22 cellular contexts compared by ENCODE assay signal in the genomic region with DNA sequence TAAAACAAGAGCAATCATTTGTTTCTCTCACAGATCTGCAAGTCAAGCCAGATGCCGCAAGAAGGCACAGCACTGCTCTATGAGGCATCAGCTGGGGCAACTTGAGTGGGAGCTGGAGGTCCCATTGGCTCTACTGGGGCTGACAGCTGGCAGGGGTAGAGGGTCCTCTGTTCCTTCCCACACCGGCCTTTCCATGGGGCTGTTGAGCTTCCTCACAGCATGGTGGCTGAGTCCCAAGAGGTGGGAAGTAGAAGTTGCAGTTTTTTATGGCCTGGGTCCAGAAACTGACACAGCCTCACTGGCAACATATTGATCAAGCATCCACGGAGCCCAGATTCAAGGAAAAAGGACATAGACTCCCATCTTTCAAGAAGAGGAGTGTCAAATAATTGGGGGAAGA. TPM values are rescaled to one million over a fixed set of nuclear protein-coding genes. Genes with fewer than 3 reads are reported as not detected.
A peak's percentile ranks its signal among the peaks of the same experiment; 100 is the strongest.
DNase-seq lines count a peak whose midpoint lies in the region; ATAC-seq, FAIRE-seq and TF ChIP-seq lines count a peak whose summit lies in the region.
"Had no signal": no experiment of that assay in that cellular context is flagged by ENCODE, and none has a peak within 500 bp of the region (broad histone marks: within the 10 kb centered on the region; RNA-seq: fewer than 3 reads in every experiment).

No MANE protein-coding gene starts in this region.

- POLR2A ChIA-PET in HepG2 (lab: Yijun Ruan, JAX) = no interaction called here
- POLR2A ChIA-PET in PC-9 (lab: Charles Lee; ENCODE audit: unreplicated experiment) = no interaction called here

- WGBS in HepG2 (ENCODE audit: low lambda C conversion rate) = 67% methylated on average over 3 of the region's 3 CpGs
- WGBS in right lobe of liver (ENCODE audit: insufficient coverage, low coverage, low lambda C conversion rate, missing lambda C conversion rate) = 100% methylated on average over 1 of the region's 3 CpGs
- WGBS in gastroesophageal sphincter (ENCODE audit: low coverage in 1 of 2), 2 donors = 75% methylated on average over 1 of the region's 3 CpGs; no CpG with 5 or more reads in 1 of the 2 donors

- H3K27ac ChIP-seq in HepG2 (ENCODE audit: extremely low read length, insufficient read depth, low read length) (no peak overlapping the region), right lobe of liver (no peak overlapping the region), PC-9 (peak overlapping the region; percentile 59; the same call in 1 of the 2 replicates), epithelial cell of prostate (peak overlapping the region; percentile 2), brain microvascular endothelial cell (no peak overlapping the region), gastroesophageal sphincter (no peak overlapping the region)
- H3K27ac ChIP-seq: BLaER1 had no signal

- no TSS peak for BruUV-seq in HepG2 (replicated peaks; lab: Mats Ljungman, UMichigan)
- no TSS peak for BruUV-seq in PC-9 (replicated peaks; lab: Mats Ljungman, UMichigan)

- no peaks in the 10 kb centered on the region for H3K9me2 ChIP-seq in PC-9 (ENCODE audit: insufficient read depth)

- H3K9me3 ChIP-seq in HepG2 (ENCODE audit: low read length) = 0 out of 2 replicates have a peak, but pooled peaks cover 6% of the 10 kb centered on the region
- H3K9me3 ChIP-seq in right lobe of liver = no peaks in the 10 kb centered on the region
- peaks cover 6% of the 10 kb centered on the region; the same call in 1 of the 2 replicates for H3K9me3 ChIP-seq in PC-9 (ENCODE audit: insufficient read depth, low read depth)
- peaks cover 0 to 8% (median 0%) of the 10 kb centered on the region in 3 donors for H3K9me3 ChIP-seq in gastroesophageal sphincter
- H3K9me3 ChIP-seq: HAP-1 had no signal

- H3K79me2 ChIP-seq in HepG2 (ENCODE audit: insufficient read depth, low read length) (no peaks in the 10 kb centered on the region), PC-9 (ENCODE audit: low read depth) (no peaks in the 10 kb centered on the region)

- H3F3A ChIP-seq in PC-9 (ENCODE audit: insufficient read depth, low read depth) = peaks cover 69% of the 10 kb centered on the region

- H2AFZ ChIP-seq in HepG2 (ENCODE audit: low read length) (no peak overlapping the region), PC-9 (no peak overlapping the region)

- intact Hi-C loops in HepG2 (cut with micrococcal nuclease; ENCODE audit: unreplicated experiment) (no loop called here), right lobe of liver (cut with DNase I) (no loop called here), PC-9 (cut with micrococcal nuclease; ENCODE audit: unreplicated experiment) (no loop called here)

- H3K9ac ChIP-seq in HepG2 (ENCODE audit: insufficient read depth, low read depth, low read length) = no peak overlapping the region
- H3K9ac ChIP-seq: BLaER1 had no signal

- no peaks in the 10 kb centered on the region for H3K36me3 ChIP-seq in HepG2 (replicated peaks in 1 of 2; ENCODE audit: control insufficient read depth in 1 of 2, insufficient read depth in 2 of 2, low read length in 2 of 2)
- H3K36me3 ChIP-seq in right lobe of liver = no peaks in the 10 kb centered on the region
- H3K36me3 ChIP-seq in PC-9 (ENCODE audit: low read depth) = no peaks in the 10 kb centered on the region
- H3K36me3 ChIP-seq in brain microvascular endothelial cell (replicated peaks) = no peaks in the 10 kb centered on the region
- H3K36me3 ChIP-seq in gastroesophageal sphincter = no peaks in the 10 kb centered on the region
- H3K36me3 ChIP-seq: BLaER1, HAP-1 had no signal

- no peak for TF ChIP-seq RAD21 in HepG2 (CRISPR knock-in tag; IDR thresholded peaks at IDR 0.05)

- in situ Hi-C loops in HepG2 (cut with HindIII; ENCODE audit: extremely low pct_ligation_motif_present, low pct_unique_long_range_greater_than_20kb) (no loop called here), brain microvascular endothelial cell (cut with HindIII; ENCODE audit: low pct_ligation_motif_present, low sequenced_read_pairs) (no loop called here)

- TF ChIP-seq CTCF in HepG2 (CRISPR knock-in tag; IDR thresholded peaks at IDR 0.05) = no peak
- TF ChIP-seq CTCF in right lobe of liver (IDR thresholded peaks at IDR 0.05) = no peak
- TF ChIP-seq CTCF in PC-9 (conservative IDR thresholded peaks at IDR 0.05) = no peak
- no peak for TF ChIP-seq CTCF in brain microvascular endothelial cell (IDR thresholded peaks at IDR 0.05; ENCODE audit: low read depth, low read length, missing control alignments)
- no peak for TF ChIP-seq CTCF in gastroesophageal sphincter (IDR thresholded peaks at IDR 0.05)

- H3K4me1 ChIP-seq in HepG2 (ENCODE audit: insufficient read depth, low read length) (peaks cover 73% of the 10 kb centered on the region), right lobe of liver (peaks cover 0 to 7% (median 3%) of the 10 kb centered on the region in 4 donors), PC-9 (replicated peaks; ENCODE audit: insufficient read depth) (peaks cover 60% of the 10 kb centered on the region), gastroesophageal sphincter (peaks cover 0 to 23% (median 5%) of the 10 kb centered on the region in 3 donors)
- H3K4me1 ChIP-seq: HAP-1 had no signal

- H3K4me3 ChIP-seq in HepG2 (replicated peaks in 1 of 3; ENCODE audit: insufficient read depth in 1 of 3, low read depth in 2 of 3, low read length in 3 of 3) (no peak overlapping the region), right lobe of liver (no peak overlapping the region), PC-9 (no peak overlapping the region), brain microvascular endothelial cell (ENCODE audit: low read depth, low read length) (no peak overlapping the region), gastroesophageal sphincter (no peak overlapping the region)
- H3K4me3 ChIP-seq: BLaER1, HAP-1 had no signal

- H4K20me1 ChIP-seq in HepG2 (ENCODE audit: insufficient read depth, low read length) (no peaks in the 10 kb centered on the region), PC-9 (ENCODE audit: insufficient read depth) (no peaks in the 10 kb centered on the region)
- H4K20me1 ChIP-seq: BLaER1 had no signal

- ATAC-seq in HepG2 (no peak), right lobe of liver (no peak), HG03469 (IDR thresholded peaks at IDR 0.05; ENCODE audit: unreplicated experiment) (no peak), gastroesophageal sphincter (no peak)

- DNase-seq in HepG2 (ENCODE audit: low spot score) (no peak), right lobe of liver (no peak), PC-9 (no peak), epithelial cell of prostate (ENCODE audit: low read depth, low spot score) (no peak), brain microvascular endothelial cell (no peak)
- DNase-seq: ACHN; CD4-positive, alpha-beta memory T cell; DMS53; GDM1; Kasumi-1; NCI-H1694 treated with DMSO at 0.1 percent for 48 hours; NCI-H2081 treated with DMSO at 0.1 percent for 48 hours; NCI-H446 treated with DMSO at 0.1 percent for 48 hours; OCI-M1; RPMI8226; SIG-M5; T-helper 1 cell had no signal

- H3K27me3 ChIP-seq in HepG2 (ENCODE audit: control insufficient read depth in 1 of 2, insufficient read depth in 2 of 2, low read length in 2 of 2) (peaks cover 3 to 10% of the 10 kb centered on the region in 2 experiments), right lobe of liver (no peaks in the 10 kb centered on the region), PC-9 (ENCODE audit: insufficient read depth, low read depth) (no peaks in the 10 kb centered on the region), brain microvascular endothelial cell (replicated peaks) (no peaks in the 10 kb centered on the region), gastroesophageal sphincter (no peaks in the 10 kb centered on the region)
- H3K27me3 ChIP-seq: BLaER1 had no signal

- FAIRE-seq in HepG2 (lab: Jason Lieb, UNC) = no peak
- FAIRE-seq: HTR-8/SVneo had no signal

- TF ChIP-seq EP300 in HepG2 (IDR thresholded peaks at IDR 0.05; ENCODE audit: low read depth in 2 of 2, low read length in 2 of 2) (no peak), HepG2 (CRISPR knock-in tag; IDR thresholded peaks at IDR 0.05; ENCODE audit: borderline replicate concordance) (no peak), gastroesophageal sphincter (IDR thresholded peaks at IDR 0.05) (no peak)

- TF ChIP-seq POLR2A in HepG2 (IDR thresholded peaks at IDR 0.05; ENCODE audit: insufficient read depth in 1 of 2, low read depth in 2 of 2, low read length in 2 of 2) (no peak), right lobe of liver (IDR thresholded peaks at IDR 0.05) (no peak), gastroesophageal sphincter (IDR thresholded peaks at IDR 0.05) (no peak)

- CTCF ChIA-PET in HepG2 (lab: Yijun Ruan, JAX; ENCODE audit: low intra/inter-chr PET ratio, low total read pairs) = no interaction called here
- CTCF ChIA-PET in PC-9 (lab: Charles Lee) = interaction anchor here (0.6 kb wide), 1 partner anchor 12 kb away, joined by 8 read pairs; no protein-coding TSS in a partner anchor

- H3K4me2 ChIP-seq in HepG2 (ENCODE audit: low read depth, low read length) = no peak overlapping the region
- 0 out of 2 replicates have a peak overlapping the region, but pooled peaks have one; percentile 71 for H3K4me2 ChIP-seq in PC-9
- H3K4me2 ChIP-seq: BLaER1 had no signal

RNA-seq across cellular contexts. Expression of gene RPL3, which starts 34.4 kb away (rescaled TPM):
- total RNA-seq in HepG2 (2016; rRNA removed; fragmentation: Illumina TruSeq; extraction: Trizol) (1,051 and 1,499 TPM in 2 replicates), right lobe of liver (100 to 1,000 TPM; 648 to 905 (median 743) TPM), PC-9 (2021) (1,699 and 2,252 TPM in 2 replicates), gastroesophageal sphincter (1,000 to 10,000 TPM; 1,539 to 2,425 (median 1,793) TPM)
- total RNA-seq in HepG2 (2016; cell fraction: cytosol; rRNA removed; fragmentation: Illumina TruSeq; extraction: Trizol; ENCODE audit: low read depth) = 1,087 and 1,361 TPM in 2 replicates
- 1,096 and 1,452 TPM in 2 replicates for total RNA-seq in HepG2 (2016; cell fraction: insoluble cytoplasmic fraction; rRNA removed; fragmentation: Illumina TruSeq; extraction: Trizol)
- total RNA-seq in HepG2 (2016; cell fraction: membrane; rRNA removed; fragmentation: Illumina TruSeq; extraction: Trizol) = 2,264 and 2,553 TPM in 2 replicates
- total RNA-seq in HepG2 (2016; cell fraction: nucleus; rRNA removed; fragmentation: Illumina TruSeq; extraction: Trizol) = 614 and 672 TPM in 2 replicates
- 3,218 and 3,279 TPM in 2 replicates for polyA plus RNA-seq in HepG2 (2011; rRNA removed)
- polyA plus RNA-seq in HepG2 (2011; cell fraction: cytosol; rRNA removed) = 5,445 and 6,556 TPM in 2 replicates
- polyA plus RNA-seq in HepG2 (2011; cell fraction: nucleus; rRNA removed) = 1,725 and 2,021 TPM in 2 replicates
- polyA plus RNA-seq in HepG2 (2012) = 2,306 and 3,237 TPM in 2 replicates
- 2,660 and 3,068 TPM in 2 replicates for polyA plus RNA-seq in HepG2 (2016; cell fraction: cytosol; fragmentation: Illumina TruSeq; extraction: Trizol; ENCODE audit: low read depth)
- polyA plus RNA-seq in HepG2 (2016; cell fraction: insoluble cytoplasmic fraction; fragmentation: Illumina TruSeq; extraction: Trizol; ENCODE audit: low read depth) = 2,953 and 3,012 TPM in 2 replicates
- polyA plus RNA-seq in HepG2 (2016; cell fraction: membrane; fragmentation: Illumina TruSeq; extraction: Trizol; ENCODE audit: low read depth) = 4,441 and 4,891 TPM in 2 replicates
- polyA plus RNA-seq in HepG2 (2016; cell fraction: nucleus; fragmentation: Illumina TruSeq; extraction: Trizol; ENCODE audit: insufficient read depth, low read depth) = 1,802 and 1,847 TPM in 2 replicates
- polyA minus RNA-seq in HepG2 (2011; rRNA and poly(A)+ RNA removed; ENCODE audit: low replicate concordance) = 2,170 and 2,278 TPM in 2 replicates
- polyA minus RNA-seq in HepG2 (2011; cell fraction: cytosol; rRNA and poly(A)+ RNA removed) = 946 and 956 TPM in 2 replicates
- polyA minus RNA-seq in HepG2 (2011; cell fraction: nucleus; rRNA and poly(A)+ RNA removed) = 510 and 805 TPM in 2 replicates

RNA-seq across cellular contexts. Expression of gene PDGFB, which starts 40.2 kb away (rescaled TPM):
- total RNA-seq in HepG2 (2016; rRNA removed; fragmentation: Illumina TruSeq; extraction: Trizol) = 0.65 and 1.4 TPM in 2 replicates
- 0.26 and 0.30 TPM in 2 replicates for total RNA-seq in HepG2 (2016; cell fraction: cytosol; rRNA removed; fragmentation: Illumina TruSeq; extraction: Trizol; ENCODE audit: low read depth)
- total RNA-seq in HepG2 (2016; cell fraction: insoluble cytoplasmic fraction; rRNA removed; fragmentation: Illumina TruSeq; extraction: Trizol) = 1.0 and 1.1 TPM in 2 replicates
- 0.76 and 1.4 TPM in 2 replicates for total RNA-seq in HepG2 (2016; cell fraction: membrane; rRNA removed; fragmentation: Illumina TruSeq; extraction: Trizol)
- 1.7 and 2.0 TPM in 2 replicates for total RNA-seq in HepG2 (2016; cell fraction: nucleus; rRNA removed; fragmentation: Illumina TruSeq; extraction: Trizol)
- 10.1 and 12.8 TPM in 2 replicates for polyA plus RNA-seq in HepG2 (2011; rRNA removed)
- polyA plus RNA-seq in HepG2 (2011; cell fraction: cytosol; rRNA removed) = 12.7 and 12.9 TPM in 2 replicates
- polyA plus RNA-seq in HepG2 (2011; cell fraction: nucleus; rRNA removed) = 37.3 and 38.1 TPM in 2 replicates
- polyA plus RNA-seq in HepG2 (2012) = 11.5 and 12.7 TPM in 2 replicates
- 0.15 and 0.27 TPM in 2 replicates for polyA plus RNA-seq in HepG2 (2016; cell fraction: cytosol; fragmentation: Illumina TruSeq; extraction: Trizol; ENCODE audit: low read depth)
- polyA plus RNA-seq in HepG2 (2016; cell fraction: insoluble cytoplasmic fraction; fragmentation: Illumina TruSeq; extraction: Trizol; ENCODE audit: low read depth) = 0.72 and 0.85 TPM in 2 replicates
- 0.63 and 0.68 TPM in 2 replicates for polyA plus RNA-seq in HepG2 (2016; cell fraction: membrane; fragmentation: Illumina TruSeq; extraction: Trizol; ENCODE audit: low read depth)
- polyA plus RNA-seq in HepG2 (2016; cell fraction: nucleus; fragmentation: Illumina TruSeq; extraction: Trizol; ENCODE audit: insufficient read depth, low read depth) = 3.3 and 3.9 TPM in 2 replicates
- 2.3 and 28.2 TPM in 2 replicates for polyA minus RNA-seq in HepG2 (2011; rRNA and poly(A)+ RNA removed; ENCODE audit: low replicate concordance)
- 13.6 and 16.1 TPM in 2 replicates for polyA minus RNA-seq in HepG2 (2011; cell fraction: cytosol; rRNA and poly(A)+ RNA removed)
- polyA minus RNA-seq in HepG2 (2011; cell fraction: nucleus; rRNA and poly(A)+ RNA removed) = 7.7 and 9.6 TPM in 2 replicates
- total RNA-seq in right lobe of liver = 10 to 100 TPM in 1 of 6 experiments, 1 to 10 TPM in 4, under 1 TPM in 1; 0.90 to 10.2 (median 3.3) TPM
- total RNA-seq in PC-9 (2021) = 35.5 and 39.7 TPM in 2 replicates
- total RNA-seq in gastroesophageal sphincter = 10 to 100 TPM in 3 of 4 donors, 1 to 10 TPM in 1; 7.1 to 27.9 (median 15.1) TPM

Comparison
In these comparisons a context has a peak if more than half of its experiments do, and no peak if none do; other contexts are left out.
1. H3K27ac ChIP-seq: peak in PC-9 (single experiment) and epithelial cell of prostate (single experiment); none in HepG2 (single experiment), right lobe of liver (0 of 3), brain microvascular endothelial cell (single experiment) and gastroesophageal sphincter (0 of 4).